In the genomic region with DNA sequence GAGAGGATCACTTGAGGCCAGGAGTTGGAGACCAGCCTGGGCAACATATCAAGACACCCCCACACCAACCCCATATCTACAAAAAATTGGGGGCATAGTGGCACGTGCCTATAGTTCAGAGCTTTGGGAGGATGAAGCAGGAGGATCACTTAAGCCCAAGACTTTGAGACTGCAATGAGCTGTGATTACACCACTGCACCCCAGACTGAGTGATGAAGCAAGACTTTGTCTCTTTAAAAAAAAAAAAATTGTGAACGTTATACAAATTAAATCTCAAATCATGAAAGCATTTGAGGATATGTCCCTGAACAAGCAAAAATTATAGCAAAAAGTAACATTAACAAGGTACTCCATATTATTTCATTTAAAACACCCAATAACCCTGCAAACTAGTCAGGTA, we compare ENCODE assay signal across 19 cellular contexts. TPM values are rescaled to one million over a fixed set of nuclear protein-coding genes. Genes with fewer than 3 reads are reported as not detected.
A peak's percentile ranks its signal among the peaks of the same experiment; 100 is the strongest.
DNase-seq lines count a peak whose midpoint lies in the region; ATAC-seq, FAIRE-seq and TF ChIP-seq lines count a peak whose summit lies in the region.
"Had no signal": no experiment of that assay in that cellular context is flagged by ENCODE, and none has a peak within 500 bp of the region (broad histone marks: within the 10 kb centered on the region; RNA-seq: fewer than 3 reads in every experiment).

No MANE protein-coding gene starts in this region.

- intact Hi-C loops in right lobe of liver (cut with DNase I) = no loop called here
- intact Hi-C loops in body of pancreas (cut with DNase I) = no loop called here

- H3K23ac ChIP-seq in H9 (ENCODE audit: insufficient read length, low read depth, low read length) = no peak overlapping the region

- no peak for FAIRE-seq in astrocyte (lab: Jason Lieb, UNC)
- FAIRE-seq: HTR-8/SVneo, TTC549 had no signal

- no peak overlapping the region for H3K56ac ChIP-seq in H9 (ENCODE audit: insufficient read length, low read depth, low read length)

- no peak for ATAC-seq in right lobe of liver
- ATAC-seq in body of pancreas = no peak
- ATAC-seq: HCT116, left lung had no signal

- peaks cover 13% of the 10 kb centered on the region for H3K23me2 ChIP-seq in H9 (ENCODE audit: insufficient read length, low read depth, low read length, poor library complexity, severe bottlenecking)

- H4K91ac ChIP-seq in H9 (ENCODE audit: insufficient read length, low read depth, low read length) = no peak overlapping the region

- H3K9ac ChIP-seq in H9 (ENCODE audit: extremely low read depth, insufficient read length, low read length) = no peak overlapping the region
- no peak overlapping the region for H3K9ac ChIP-seq in astrocyte (ENCODE audit: low read length)
- H3K9ac ChIP-seq in smooth muscle cell (ENCODE audit: low read depth) = no peak overlapping the region

- H4K5ac ChIP-seq in H9 (ENCODE audit: insufficient read length, low read depth, low read length) = no peak overlapping the region

- H3K4me3 ChIP-seq in astrocyte (ENCODE audit: insufficient read depth, low read depth, low read length) (no peak overlapping the region), right lobe of liver (peak overlapping the region in 2 of 3 donors; percentile 86 to 89), smooth muscle cell (peak overlapping the region; percentile 71), body of pancreas (no peak overlapping the region)

- no peak for DNase-seq in H9
- no peak for DNase-seq in astrocyte (ENCODE audit: low read depth)
- DNase-seq in right lobe of liver = no peak
- DNase-seq in smooth muscle cell (lab: John Stamatoyannopoulos, UW; ENCODE audit: unreplicated experiment) = no peak
- no peak for DNase-seq in body of pancreas
- no peak for DNase-seq in CD1c-positive myeloid dendritic cell (ENCODE audit: extremely low spot score)
- DNase-seq in stimulated activated CD4-positive, alpha-beta T cell treated with anti-CD3 and anti-CD28 coated beads, Interleukin-2, amount 100 ng/mL, for 24 hours = no peak
- DNase-seq: activated CD4-positive, alpha-beta T cell treated with anti-CD3 and anti-CD28 coated beads, Interleukin-2, amount 50 U/mL, for 48 hours; activated naive CD8-positive, alpha-beta T cell treated with anti-CD3 and anti-CD28 coated beads for 36 hours; activated T-cell treated with anti-CD3 and anti-CD28 coated beads, Interleukin-2, amount 50 U/mL, for 24 hours; AML-193; central memory CD4-positive, alpha-beta T cell; DMS153; effector CD8-positive, alpha-beta T cell; left lung; NCI-H526 treated with DMSO at 0.1 percent for 48 hours had no signal

- H3K27ac ChIP-seq in H9 (ENCODE audit: insufficient read length, low read depth, low read length) (no peak overlapping the region), astrocyte (ENCODE audit: low read depth, low read length) (no peak overlapping the region), right lobe of liver (peak overlapping the region in 1 of 3 donors; percentile 99), smooth muscle cell (ENCODE audit: low read depth) (no peak overlapping the region), body of pancreas (peak overlapping the region in 1 of 4 donors; percentile 98)
- H3K27ac ChIP-seq: left lung had no signal

- H2BK5ac ChIP-seq in H9 (ENCODE audit: insufficient read length, low read length) = no peak overlapping the region

- H3K27me3 Mint-ChIP-seq in H9 (ENCODE audit: low read depth) (no peaks in the 10 kb centered on the region), astrocyte (ENCODE audit: low read depth, unreplicated experiment) (no peaks in the 10 kb centered on the region)

- H4K20me1 ChIP-seq in H9 (ENCODE audit: control insufficient read depth, insufficient read depth, insufficient read length) (no peaks in the 10 kb centered on the region), astrocyte (ENCODE audit: insufficient read depth, low read length) (peaks cover 52% of the 10 kb centered on the region), smooth muscle cell (ENCODE audit: low read depth) (peaks cover 65% of the 10 kb centered on the region)

- no peaks in the 10 kb centered on the region for H3K36me3 ChIP-seq in astrocyte (ENCODE audit: insufficient read depth, low read length)
- no peaks in the 10 kb centered on the region for H3K36me3 ChIP-seq in right lobe of liver
- no peaks in the 10 kb centered on the region for H3K36me3 ChIP-seq in smooth muscle cell (ENCODE audit: low read depth)
- H3K36me3 ChIP-seq in body of pancreas (replicated peaks in 1 of 2; ENCODE audit: insufficient read depth in 1 of 2, low read depth in 2 of 2) = no peaks in the 10 kb centered on the region
- H3K36me3 ChIP-seq: left lung had no signal

- no peak overlapping the region for H2BK120ac ChIP-seq in H9 (ENCODE audit: low read depth, low read length, poor library complexity, severe bottlenecking)

- H2BK20ac ChIP-seq in H9 (ENCODE audit: low read depth, low read length, poor library complexity, severe bottlenecking) = no peak overlapping the region

- H4K8ac ChIP-seq in H9 (replicated peaks; ENCODE audit: insufficient read length, low read depth, low read length) = no peak overlapping the region

- peak overlapping the region; percentile 4 to 39; a peak in 3 of 5 replicates for H3K4me3 Mint-ChIP-seq in H9
- H3K4me3 Mint-ChIP-seq in astrocyte (ENCODE audit: unreplicated experiment) = peak overlapping the region; percentile 91
- H3K4me3 Mint-ChIP-seq: activated naive CD8-positive, alpha-beta T cell treated with anti-CD3 and anti-CD28 coated beads for 36 hours; activated T-cell treated with anti-CD3 and anti-CD28 coated beads, Interleukin-2, amount 50 U/mL, for 24 hours had no signal

- no peak overlapping the region; a peak in 3 of 7 replicates for H3K27ac Mint-ChIP-seq in H9
- H3K27ac Mint-ChIP-seq in astrocyte (ENCODE audit: unreplicated experiment) = no peak overlapping the region
- H3K27ac Mint-ChIP-seq: activated naive CD8-positive, alpha-beta T cell treated with anti-CD3 and anti-CD28 coated beads for 36 hours; activated T-cell treated with anti-CD3 and anti-CD28 coated beads, Interleukin-2, amount 50 U/mL, for 24 hours had no signal

- no peak overlapping the region for H3K4me2 ChIP-seq in H9 (ENCODE audit: insufficient read depth, insufficient read length, low read length)
- peak overlapping the region; percentile 96 for H3K4me2 ChIP-seq in astrocyte (ENCODE audit: low read length)
- H3K4me2 ChIP-seq in smooth muscle cell = no peak overlapping the region

- no CpG with 5 or more reads among the region's 2 CpGs for WGBS in H9 (ENCODE audit: extremely low coverage, insufficient read length, low lambda C conversion rate)
- 14% methylated on average over 2 of the region's 2 CpGs for WGBS in right lobe of liver (ENCODE audit: insufficient coverage, low coverage, low lambda C conversion rate, missing lambda C conversion rate)
- WGBS in smooth muscle cell (ENCODE audit: low lambda C conversion rate) = 80% methylated on average over 2 of the region's 2 CpGs
- WGBS in body of pancreas, 2 donors = 17 to 26% methylated on average over 2 of the region's 2 CpGs

- no peak overlapping the region for H3K4ac ChIP-seq in H9 (ENCODE audit: low read depth, low read length)

- H3K79me1 ChIP-seq in H9 (ENCODE audit: insufficient read depth, low read depth, low read length, poor library complexity, severe bottlenecking) = no peaks in the 10 kb centered on the region

- H3F3A ChIP-seq in smooth muscle cell (ENCODE audit: low read depth) = no peaks in the 10 kb centered on the region

- no peak overlapping the region for H2AK5ac ChIP-seq in H9 (ENCODE audit: insufficient read length, low read length)

- H3K9me3 Mint-ChIP-seq in H9 (no peaks in the 10 kb centered on the region), astrocyte (ENCODE audit: unreplicated experiment) (no peaks in the 10 kb centered on the region)
- H3K9me3 Mint-ChIP-seq: activated naive CD8-positive, alpha-beta T cell treated with anti-CD3 and anti-CD28 coated beads for 36 hours; activated T-cell treated with anti-CD3 and anti-CD28 coated beads, Interleukin-2, amount 50 U/mL, for 24 hours had no signal

- no peak for TF ChIP-seq POLR2A in right lobe of liver (IDR thresholded peaks at IDR 0.05)
- no peak for TF ChIP-seq POLR2A in body of pancreas (IDR thresholded peaks at IDR 0.05)

- no peak overlapping the region for H3T11ph ChIP-seq in H9 (ENCODE audit: low read length)

- no peak overlapping the region for H2BK12ac ChIP-seq in H9 (ENCODE audit: insufficient read length, low read depth, low read length)

- H3K4me1 Mint-ChIP-seq in H9 (peaks cover 28 to 31% of the 10 kb centered on the region in 2 experiments), astrocyte (ENCODE audit: low read depth, unreplicated experiment) (peaks cover 4% of the 10 kb centered on the region)

- no peak overlapping the region for H2BK15ac ChIP-seq in H9 (ENCODE audit: low read depth, low read length)

- no peak overlapping the region for H3K18ac ChIP-seq in H9 (ENCODE audit: insufficient read length, low read depth, low read length)

- H3K9me3 ChIP-seq in H9 (ENCODE audit: control insufficient read depth, low read depth, low read length) = no peaks in the 10 kb centered on the region
- no peaks in the 10 kb centered on the region for H3K9me3 ChIP-seq in astrocyte (ENCODE audit: insufficient read depth, low read depth, low read length)
- no peaks in the 10 kb centered on the region for H3K9me3 ChIP-seq in right lobe of liver
- no peaks in the 10 kb centered on the region for H3K9me3 ChIP-seq in smooth muscle cell (replicated peaks; ENCODE audit: low read depth)
- H3K9me3 ChIP-seq in body of pancreas = no peaks in the 10 kb centered on the region
- H3K9me3 ChIP-seq: left lung had no signal

- H3K27me3 ChIP-seq in H9 (ENCODE audit: insufficient read depth, low read length) = no peaks in the 10 kb centered on the region
- H3K27me3 ChIP-seq in astrocyte (ENCODE audit: insufficient read depth, low read length) = no peaks in the 10 kb centered on the region
- H3K27me3 ChIP-seq in right lobe of liver = no peaks in the 10 kb centered on the region
- H3K27me3 ChIP-seq in smooth muscle cell (ENCODE audit: low read depth) = no peaks in the 10 kb centered on the region
- H3K27me3 ChIP-seq in body of pancreas = no peaks in the 10 kb centered on the region

- H2AFZ ChIP-seq in H9 (ENCODE audit: low read length) (no peak overlapping the region), astrocyte (ENCODE audit: low read depth, low read length) (no peak overlapping the region), smooth muscle cell (ENCODE audit: low read depth) (no peak overlapping the region)

- TF ChIP-seq CTCF in H9 (conservative IDR thresholded peaks at IDR 0.05) (no peak), astrocyte (IDR thresholded peaks at IDR 0.05; ENCODE audit: insufficient read depth, low read depth, low read length) (no peak), right lobe of liver (IDR thresholded peaks at IDR 0.05) (no peak), smooth muscle cell (IDR thresholded peaks at IDR 0.05; ENCODE audit: borderline replicate concordance, insufficient read depth, poor library complexity, severe bottlenecking) (no peak), body of pancreas (IDR thresholded peaks at IDR 0.05) (no peak)

- H3K14ac ChIP-seq in H9 (ENCODE audit: insufficient read depth, low read length) = no peak overlapping the region

- H3K79me2 ChIP-seq in H9 (ENCODE audit: insufficient read depth, low read length) = peaks cover 43% of the 10 kb centered on the region
- H3K79me2 ChIP-seq in astrocyte (ENCODE audit: insufficient read depth, low read length) = peaks cover 74% of the 10 kb centered on the region
- H3K79me2 ChIP-seq in smooth muscle cell (ENCODE audit: low read depth) = peaks cover 78% of the 10 kb centered on the region

- H3K4me1 ChIP-seq in H9 (ENCODE audit: insufficient read depth, low read length) (no peaks in the 10 kb centered on the region), astrocyte (ENCODE audit: insufficient read depth, low read length) (peaks cover 10% of the 10 kb centered on the region), right lobe of liver (peaks cover 0 to 8% (median 0%) of the 10 kb centered on the region in 4 donors), smooth muscle cell (ENCODE audit: low read depth) (peaks cover 14% of the 10 kb centered on the region), body of pancreas (peaks cover 26% of the 10 kb centered on the region)

- peaks cover 9 to 28% (median 11%) of the 10 kb centered on the region in 3 experiments; a peak in 6 of 7 replicates for H3K36me3 Mint-ChIP-seq in H9 (ENCODE audit: insufficient read depth in 1 of 3, low read depth in 3 of 3)
- H3K36me3 Mint-ChIP-seq in astrocyte (ENCODE audit: low read depth, unreplicated experiment) = peaks cover 3% of the 10 kb centered on the region
- H3K36me3 Mint-ChIP-seq: activated naive CD8-positive, alpha-beta T cell treated with anti-CD3 and anti-CD28 coated beads for 36 hours had no signal

RNA-seq across cellular contexts. Expression of gene LRP6, which starts 2.9 kb away (rescaled TPM):
- total RNA-seq in H9 (2021) (60.2 and 62.4 TPM in 2 replicates), astrocyte (40.9 and 45.8 TPM in 2 replicates), right lobe of liver (10 to 100 TPM; 19.9 to 32.5 (median 22.2) TPM), smooth muscle cell (21.1 and 22.8 TPM in 2 replicates), body of pancreas (10 to 100 TPM; 23.1 to 26.7 TPM)
- polyA plus RNA-seq in smooth muscle cell = 10.6 and 13.9 TPM in 2 replicates

Comparison
In these comparisons a context has a peak if more than half of its experiments do, and no peak if none do; other contexts are left out.
1. H3K4me3 ChIP-seq: peak in right lobe of liver (2 of 3) and smooth muscle cell (single experiment); none in astrocyte (single experiment) and body of pancreas (0 of 2).